29 cellular contexts compared by ENCODE assay signal in the genomic region with DNA sequence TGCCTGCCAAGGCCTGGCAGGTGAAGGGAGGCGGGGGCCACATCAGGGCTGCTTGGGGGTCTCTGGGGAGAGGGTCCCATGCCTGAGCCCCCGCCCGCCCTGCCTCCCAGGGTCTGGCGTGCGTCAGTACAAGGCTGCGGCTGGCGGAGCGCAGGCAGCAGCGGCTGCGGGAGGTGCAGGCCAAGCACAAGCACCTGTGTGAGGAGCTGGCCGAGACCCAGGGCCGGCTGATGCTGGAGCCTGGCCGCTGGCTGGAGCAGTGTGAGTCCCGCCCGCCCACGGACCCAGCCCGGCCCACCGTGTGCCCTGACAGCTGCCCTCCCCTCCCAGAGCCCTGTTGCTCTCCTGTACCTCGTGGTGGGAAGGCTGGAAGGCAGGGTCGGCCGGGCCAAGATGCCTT.
"Had no signal": no experiment of that assay in that cellular context is flagged by ENCODE, and none has a peak within 500 bp of the region (broad histone marks: within the 10 kb centered on the region; RNA-seq: fewer than 3 reads in every experiment).

No MANE protein-coding gene starts in this region.

- H3K27me3 Mint-ChIP-seq: activated CD4-positive, alpha-beta T cell treated with anti-CD3 and anti-CD28 coated beads for 36 hours; activated CD4-positive, alpha-beta T cell treated with anti-CD3 and anti-CD28 coated beads, Interleukin-2, amount 10 ng/mL, durations not matched to agents 24 days and 14 days; activated CD8-positive, alpha-beta memory T cell treated with anti-CD3 and anti-CD28 coated beads, Interleukin-2, amount 10 ng/mL, durations not matched to agents 7 days and 5 days; activated naive CD4-positive, alpha-beta T cell treated with anti-CD3 and anti-CD28 coated beads, Interleukin-2, amount 50 U/mL, for 24 hours; activated naive CD8-positive, alpha-beta T cell treated with anti-CD3 and anti-CD28 coated beads for 36 hours; activated naive CD8-positive, alpha-beta T cell treated with anti-CD3 and anti-CD28 coated beads, Interleukin-2, amount 50 U/mL, for 24 hours had no signal

- H3K36me3 Mint-ChIP-seq: activated CD4-positive, alpha-beta memory T cell treated with anti-CD3 and anti-CD28 coated beads for 36 hours; activated CD8-positive, alpha-beta memory T cell treated with anti-CD3 and anti-CD28 coated beads, Interleukin-2, amount 10 ng/mL, durations not matched to agents 7 days and 5 days; activated naive CD4-positive, alpha-beta T cell treated with anti-CD3 and anti-CD28 coated beads, Interleukin-2, amount 50 U/mL, for 24 hours; activated naive CD8-positive, alpha-beta T cell treated with anti-CD3 and anti-CD28 coated beads for 36 hours had no signal

- H3K27me3 ChIP-seq: adrenal gland, body of pancreas had no signal

- H3K27ac Mint-ChIP-seq: activated CD4-positive, alpha-beta memory T cell treated with anti-CD3 and anti-CD28 coated beads for 36 hours; activated CD4-positive, alpha-beta T cell treated with anti-CD3 and anti-CD28 coated beads for 36 hours; activated CD4-positive, alpha-beta T cell treated with anti-CD3 and anti-CD28 coated beads, Interleukin-2, amount 10 ng/mL, durations not matched to agents 24 days and 14 days; activated CD8-positive, alpha-beta memory T cell treated with anti-CD3 and anti-CD28 coated beads, Interleukin-2, amount 10 ng/mL, durations not matched to agents 7 days and 5 days; activated CD8-positive, alpha-beta T cell treated with anti-CD3 and anti-CD28 coated beads, Interleukin-2, amount 10 ng/mL, durations not matched to agents 7 days and 5 days; activated naive CD4-positive, alpha-beta T cell treated with anti-CD3 and anti-CD28 coated beads for 36 hours; activated naive CD4-positive, alpha-beta T cell treated with anti-CD3 and anti-CD28 coated beads, Interleukin-2, amount 50 U/mL, for 24 hours; activated naive CD8-positive, alpha-beta T cell treated with anti-CD3 and anti-CD28 coated beads for 36 hours; activated naive CD8-positive, alpha-beta T cell treated with anti-CD3 and anti-CD28 coated beads, Interleukin-2, amount 50 U/mL, for 24 hours; activated T-helper 1 cell treated with anti-CD3 and anti-CD28 coated beads, Interleukin-12 subunit alpha, Interleukin-12 subunit beta, Interleukin-2, Interleukin-4 antibody, amounts not matched to agents 30 ng/mL and 10 ng/mL and 1 ng/mL, durations not matched to agents 14 hours and 24 hours and 36 hours; activated T-helper 2 cell treated with anti-CD3 and anti-CD28 coated beads, Interferon-gamma antibody, Interleukin-2, Interleukin-4, amounts not matched to agents 10 μg/mL and 5 μg/mL and 100 μg/mL, durations not matched to agents 14 hours and 24 hours and 36 hours; effector memory CD8-positive, alpha-beta T cell had no signal

- H3K9me3 ChIP-seq: adrenal gland, body of pancreas had no signal

- ATAC-seq: activated CD4-positive, alpha-beta T cell treated with anti-CD3 and anti-CD28 coated beads for 36 hours; activated CD8-positive, alpha-beta memory T cell treated with anti-CD3 and anti-CD28 coated beads, Interleukin-2, amount 10 ng/mL, durations not matched to agents 7 days and 5 days; activated CD8-positive, alpha-beta T cell treated with anti-CD3 and anti-CD28 coated beads, Interleukin-2, amount 10 ng/mL, durations not matched to agents 7 days and 5 days; activated naive CD8-positive, alpha-beta T cell treated with anti-CD3 and anti-CD28 coated beads, Interleukin-2, amount 50 U/mL, for 24 hours; body of pancreas; effector memory CD8-positive, alpha-beta T cell; esophagus mucosa had no signal

- H3K9me3 Mint-ChIP-seq: activated CD4-positive, alpha-beta memory T cell treated with anti-CD3 and anti-CD28 coated beads for 36 hours; activated CD4-positive, alpha-beta T cell treated with anti-CD3 and anti-CD28 coated beads, Interleukin-2, amount 10 ng/mL, durations not matched to agents 24 days and 14 days; activated naive CD4-positive, alpha-beta T cell treated with anti-CD3 and anti-CD28 coated beads for 36 hours; activated naive CD4-positive, alpha-beta T cell treated with anti-CD3 and anti-CD28 coated beads, Interleukin-2, amount 50 U/mL, for 24 hours; activated naive CD8-positive, alpha-beta T cell treated with anti-CD3 and anti-CD28 coated beads for 36 hours; activated naive CD8-positive, alpha-beta T cell treated with anti-CD3 and anti-CD28 coated beads, Interleukin-2, amount 50 U/mL, for 24 hours; activated T-helper 1 cell treated with anti-CD3 and anti-CD28 coated beads, Interleukin-12 subunit alpha, Interleukin-12 subunit beta, Interleukin-2, Interleukin-4 antibody, amounts not matched to agents 30 ng/mL and 10 ng/mL and 1 ng/mL, durations not matched to agents 14 hours and 24 hours and 36 hours; activated T-helper 2 cell treated with anti-CD3 and anti-CD28 coated beads, Interferon-gamma antibody, Interleukin-2, Interleukin-4, amounts not matched to agents 10 μg/mL and 5 μg/mL and 100 μg/mL, durations not matched to agents 14 hours and 24 hours and 36 hours; effector memory CD8-positive, alpha-beta T cell had no signal

- H3K4me1 Mint-ChIP-seq: activated CD4-positive, alpha-beta T cell treated with anti-CD3 and anti-CD28 coated beads for 36 hours; activated CD4-positive, alpha-beta T cell treated with anti-CD3 and anti-CD28 coated beads, Interleukin-2, amount 10 ng/mL, durations not matched to agents 24 days and 14 days; activated CD8-positive, alpha-beta memory T cell treated with anti-CD3 and anti-CD28 coated beads, Interleukin-2, amount 10 ng/mL, durations not matched to agents 7 days and 5 days; activated naive CD4-positive, alpha-beta T cell treated with anti-CD3 and anti-CD28 coated beads, Interleukin-2, amount 50 U/mL, for 24 hours; activated naive CD8-positive, alpha-beta T cell treated with anti-CD3 and anti-CD28 coated beads for 36 hours; activated naive CD8-positive, alpha-beta T cell treated with anti-CD3 and anti-CD28 coated beads, Interleukin-2, amount 50 U/mL, for 24 hours had no signal

- H3K27ac ChIP-seq: adrenal gland, body of pancreas had no signal

- DNase-seq: activated CD4-positive, alpha-beta memory T cell treated with anti-CD3 and anti-CD28 coated beads for 36 hours; activated CD4-positive, alpha-beta T cell treated with anti-CD3 and anti-CD28 coated beads for 36 hours; activated CD4-positive, alpha-beta T cell treated with anti-CD3 and anti-CD28 coated beads, Interleukin-2, amount 10 ng/mL, durations not matched to agents 24 days and 14 days; activated CD4-positive, CD25-positive, alpha-beta regulatory T cell; activated CD4-positive, CD25-positive, alpha-beta regulatory T cell treated with anti-CD3 and anti-CD28 coated beads, Interleukin-2, amount 50 U/mL, for 72 hours; activated CD8-positive, alpha-beta memory T cell treated with anti-CD3 and anti-CD28 coated beads, Interleukin-2, amount 10 ng/mL, durations not matched to agents 7 days and 5 days; activated CD8-positive, alpha-beta memory T cell treated with anti-CD3 and anti-CD28 coated beads, Interleukin-2, amount 50 U/mL, for 4 hours; activated CD8-positive, alpha-beta T cell treated with anti-CD3 and anti-CD28 coated beads, Interleukin-2, amount 10 ng/mL, durations not matched to agents 7 days and 5 days; activated effector memory CD4-positive, alpha-beta T cell treated with anti-CD3 and anti-CD28 coated beads, Interleukin-2, amount 50 U/mL, for 16 hours; activated naive CD4-positive, alpha-beta T cell treated with anti-CD3 and anti-CD28 coated beads for 36 hours; activated naive CD8-positive, alpha-beta T cell treated with anti-CD3 and anti-CD28 coated beads for 36 hours; activated naive CD8-positive, alpha-beta T cell treated with anti-CD3 and anti-CD28 coated beads, Interleukin-2, amount 50 U/mL, for 24 hours; activated T-cell treated with anti-CD3 and anti-CD28 coated beads, Interleukin-2, amount 50 U/mL, for 1 hour; activated T-cell treated with anti-CD3 and anti-CD28 coated beads, Interleukin-2, amount 50 U/mL, for 48 hours; adrenal gland; amygdala; aorta; body of pancreas; caudate nucleus; cortex of kidney; effector CD4-positive, alpha-beta T cell; effector memory CD8-positive, alpha-beta T cell; foreskin fibroblast; head of caudate nucleus; T-helper 2 cell had no signal

- H3K4me3 ChIP-seq: adrenal gland, body of pancreas had no signal

- H3K4me3 Mint-ChIP-seq: activated CD4-positive, alpha-beta memory T cell treated with anti-CD3 and anti-CD28 coated beads for 36 hours; activated CD4-positive, alpha-beta T cell treated with anti-CD3 and anti-CD28 coated beads for 36 hours; activated CD4-positive, alpha-beta T cell treated with anti-CD3 and anti-CD28 coated beads, Interleukin-2, amount 10 ng/mL, durations not matched to agents 24 days and 14 days; activated CD8-positive, alpha-beta memory T cell treated with anti-CD3 and anti-CD28 coated beads, Interleukin-2, amount 10 ng/mL, durations not matched to agents 7 days and 5 days; activated CD8-positive, alpha-beta T cell treated with anti-CD3 and anti-CD28 coated beads, Interleukin-2, amount 10 ng/mL, durations not matched to agents 7 days and 5 days; activated naive CD4-positive, alpha-beta T cell treated with anti-CD3 and anti-CD28 coated beads for 36 hours; activated naive CD4-positive, alpha-beta T cell treated with anti-CD3 and anti-CD28 coated beads, Interleukin-2, amount 50 U/mL, for 24 hours; activated naive CD8-positive, alpha-beta T cell treated with anti-CD3 and anti-CD28 coated beads for 36 hours; activated naive CD8-positive, alpha-beta T cell treated with anti-CD3 and anti-CD28 coated beads, Interleukin-2, amount 50 U/mL, for 24 hours; activated T-helper 1 cell treated with anti-CD3 and anti-CD28 coated beads, Interleukin-12 subunit alpha, Interleukin-12 subunit beta, Interleukin-2, Interleukin-4 antibody, amounts not matched to agents 30 ng/mL and 10 ng/mL and 1 ng/mL, durations not matched to agents 14 hours and 24 hours and 36 hours; effector memory CD8-positive, alpha-beta T cell had no signal

- H3K4me1 ChIP-seq: adrenal gland, body of pancreas had no signal
